In the genomic region with DNA sequence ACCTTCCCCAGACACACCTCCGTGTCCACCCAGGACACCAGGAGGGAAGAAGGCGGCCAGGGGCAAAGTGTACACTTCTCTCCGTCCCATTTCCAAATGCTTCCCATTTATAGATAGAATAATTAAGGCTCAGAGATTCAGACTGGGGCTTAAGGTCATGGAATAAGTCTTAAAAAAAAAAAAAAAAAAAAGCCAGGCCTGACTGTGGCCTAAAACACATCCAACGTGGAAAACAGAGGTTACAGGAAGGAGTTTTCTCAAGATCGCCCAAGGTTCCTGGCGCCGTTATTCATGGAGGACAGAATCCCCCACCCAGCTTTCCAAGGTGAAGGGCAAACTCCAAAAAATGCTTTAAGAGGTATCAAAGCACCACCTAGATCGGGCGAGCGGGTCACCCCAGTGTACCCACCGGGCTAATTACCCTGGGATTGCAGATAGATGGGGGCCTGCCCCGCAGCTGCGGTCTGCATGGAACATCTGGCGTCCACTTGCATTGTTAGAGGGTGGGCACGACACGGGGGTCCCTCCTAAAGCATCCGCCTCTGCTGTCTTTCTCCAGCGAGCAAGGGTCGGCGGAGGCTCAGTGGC, we compare ENCODE assay signal across 8 cellular contexts. TPM values are rescaled to one million over a fixed set of nuclear protein-coding genes. Genes with fewer than 3 reads are reported as not detected.
DNase-seq lines count a peak whose midpoint lies in the region; FAIRE-seq and TF ChIP-seq lines count a peak whose summit lies in the region.

No MANE protein-coding gene starts in this region.

- DNase-seq in GM12864 (ENCODE audit: low read depth) (no peak), SK-N-MC (ENCODE audit: low read depth, low spot score) (no peak), esophagus squamous epithelium (lab: John Stamatoyannopoulos, UW) (no peak), GM12892 (ENCODE audit: insufficient read length) (no peak), amygdala (lab: John Stamatoyannopoulos, UW) (no peak), NCI-H1436 (lab: John Stamatoyannopoulos, UW) (no peak), D721Med (ENCODE audit: insufficient read length, low spot score) (no peak)

- TF ChIP-seq CTCF in GM12864 (IDR thresholded peaks at IDR 0.05; ENCODE audit: low read depth, low read length, missing control alignments) (no peak), esophagus squamous epithelium (IDR thresholded peaks at IDR 0.05) (no peak), D721Med (IDR thresholded peaks at IDR 0.05; ENCODE audit: insufficient read depth, missing control alignments) (no peak)

- H3K36me3 ChIP-seq in SK-N-MC (ENCODE audit: insufficient read depth, low read length) (peaks cover 30% of the 10 kb centered on the region), esophagus squamous epithelium (peaks cover 0 to 22% (median 7%) of the 10 kb centered on the region in 3 donors), rectal smooth muscle tissue (ENCODE audit: control insufficient read depth, insufficient read depth, low read length) (peaks cover 6% of the 10 kb centered on the region)

- WGBS in esophagus squamous epithelium, 2 donors, result 2 to 4% methylated on average over 8 to 13 of the region's 20 CpGs

- H3K4me3 ChIP-seq in GM12864 (ENCODE audit: low read depth, low read length), result peak overlapping the region; percentile 75
- peak overlapping the region; percentile 80 for H3K4me3 ChIP-seq in SK-N-MC
- peak overlapping the region; percentile 74 to 99 (median 89) for H3K4me3 ChIP-seq in esophagus squamous epithelium
- H3K4me3 ChIP-seq in rectal smooth muscle tissue (ENCODE audit: low read length), result peak overlapping the region; percentile 77

- H3K27me3 ChIP-seq in esophagus squamous epithelium (no peaks in the 10 kb centered on the region), rectal smooth muscle tissue (ENCODE audit: control insufficient read depth, insufficient read depth, low read length) (no peaks in the 10 kb centered on the region)

- FAIRE-seq in GM12892 (lab: Jason Lieb, UNC) (no peak), D721Med (lab: Jason Lieb, UNC) (no peak)

- intact Hi-C loops in esophagus squamous epithelium (cut with DNase I), result no loop called here

- H3K4me1 ChIP-seq in esophagus squamous epithelium, result peaks cover 56 to 89% (median 63%) of the 10 kb centered on the region in 3 donors
- peaks cover 29% of the 10 kb centered on the region for H3K4me1 ChIP-seq in rectal smooth muscle tissue (ENCODE audit: control insufficient read depth, insufficient read depth, low read length)

- no peaks in the 10 kb centered on the region for H3K9me3 ChIP-seq in SK-N-MC (ENCODE audit: low read depth, low read length)
- no peaks in the 10 kb centered on the region for H3K9me3 ChIP-seq in esophagus squamous epithelium

- no peak for TF ChIP-seq POLR2A in esophagus squamous epithelium (IDR thresholded peaks at IDR 0.05)
- no peak for TF ChIP-seq POLR2A in GM12892 (IDR thresholded peaks at IDR 0.05; ENCODE audit: low read depth, low read length)

- H3K27ac ChIP-seq in SK-N-MC, result peak overlapping the region; percentile 91
- H3K27ac ChIP-seq in esophagus squamous epithelium, result peak overlapping the region; percentile 98 to 100 (median 100)
- H3K27ac ChIP-seq in rectal smooth muscle tissue (ENCODE audit: low read depth, low read length), result peak overlapping the region; percentile 92

- peak overlapping the region; percentile 85 for H3K9ac ChIP-seq in SK-N-MC (ENCODE audit: insufficient read length)
- peak overlapping the region; percentile 79 for H3K9ac ChIP-seq in rectal smooth muscle tissue (ENCODE audit: low read length)

RNA-seq across cellular contexts. Expression of a gene that starts 36.1 kb away (rescaled TPM):
- not detected for total RNA-seq in esophagus squamous epithelium
- polyA plus RNA-seq in GM12892 (2012; ENCODE audit: missing spikeins), result 1.2 TPM

RNA-seq across cellular contexts. Expression of a gene that starts 45.6 kb away (rescaled TPM):
- 10 to 100 TPM in 3 of 4 donors, 1 to 10 TPM in 1; 7.2 to 41.4 (median 16.9) TPM for total RNA-seq in esophagus squamous epithelium
- 1.8 TPM for polyA plus RNA-seq in GM12892 (2012; ENCODE audit: missing spikeins)
